8 cellular contexts compared by ENCODE assay signal in genomic region chr5:59039296-59040006, GRCh38.
DNase-seq lines count a peak whose midpoint lies in the region; ATAC-seq, FAIRE-seq and TF ChIP-seq lines count a peak whose summit lies in the region.

No MANE protein-coding gene starts in this region.

- no peaks in the 10 kb centered on the region for H3K36me3 Mint-ChIP-seq in glutamatergic neuron (ENCODE audit: unreplicated experiment)

- H3K36me3 ChIP-seq in pancreas (no peaks in the 10 kb centered on the region), tibial nerve (no peaks in the 10 kb centered on the region)

- H3K4me3 Mint-ChIP-seq in glutamatergic neuron (ENCODE audit: unreplicated experiment): peak overlapping the region; percentile 90

- H3K27me3 ChIP-seq in pancreas (no peaks in the 10 kb centered on the region), tibial nerve (no peaks in the 10 kb centered on the region)

- intact Hi-C loops in pancreas (cut with DNase I): no loop called here

- no peaks in the 10 kb centered on the region for H3K9me3 Mint-ChIP-seq in glutamatergic neuron (ENCODE audit: unreplicated experiment)

- peak; percentile 52 for ATAC-seq in HG03378 (IDR thresholded peaks at IDR 0.05; ENCODE audit: unreplicated experiment)
- peak; percentile 63 to 80 (median 76) for ATAC-seq in pancreas

- TF ChIP-seq CTCF in glutamatergic neuron (IDR thresholded peaks at IDR 0.05; ENCODE audit: partially characterized antibody, unreplicated experiment) (no peak), pancreas (IDR thresholded peaks at IDR 0.05) (no peak), tibial nerve (IDR thresholded peaks at IDR 0.05) (no peak)

- peak in 1 of 2 donors; percentile 71 for TF ChIP-seq EP300 in tibial nerve (IDR thresholded peaks at IDR 0.05)

- WGBS in pancreas, 2 donors: 1 to 2% methylated on average over 45 to 86 of the region's 86 CpGs
- WGBS in tibial nerve, 2 donors: 1% methylated on average over 34 to 76 of the region's 86 CpGs

- H3K4me1 Mint-ChIP-seq in glutamatergic neuron (ENCODE audit: low read depth, unreplicated experiment): no peaks in the 10 kb centered on the region

- peaks cover 0 to 11% (median 0%) of the 10 kb centered on the region in 3 donors for H3K4me1 ChIP-seq in pancreas
- peaks cover 0 to 60% (median 4%) of the 10 kb centered on the region in 4 donors for H3K4me1 ChIP-seq in tibial nerve

- no peak for FAIRE-seq in GM19239 (lab: Jason Lieb, UNC)
- FAIRE-seq in pancreas (lab: Jason Lieb, UNC): no peak

- DNase-seq in AG20443 (ENCODE audit: low spot score): peak; percentile 86
- DNase-seq in GM19239 (ENCODE audit: insufficient read length, low spot score): peak; percentile 40
- peak; percentile 54 for DNase-seq in SK-N-DZ (ENCODE audit: low spot score)
- DNase-seq in activated naive CD4-positive, alpha-beta T cell treated with anti-CD3 and anti-CD28 coated beads, Interleukin-2, amount 50 U/mL, for 16 hours: peak; percentile 85
- DNase-seq in glutamatergic neuron: peak; percentile 63
- peak; percentile 29 to 86 (median 55) for DNase-seq in pancreas
- peak; percentile 35 to 52 for DNase-seq in tibial nerve (ENCODE audit: low spot score in 2 of 2)

- H3K4me3 ChIP-seq in pancreas: peak overlapping the region; percentile 39 to 76 (median 54)
- H3K4me3 ChIP-seq in tibial nerve: peak overlapping the region; percentile 56 to 71 (median 66)

- TF ChIP-seq POLR2A in tibial nerve (IDR thresholded peaks at IDR 0.05): peak; percentile 9 to 14

- H3K9me3 ChIP-seq in pancreas: no peaks in the 10 kb centered on the region
- no peaks in the 10 kb centered on the region for H3K9me3 ChIP-seq in tibial nerve

- H3K27me3 Mint-ChIP-seq in glutamatergic neuron (ENCODE audit: unreplicated experiment): peaks cover 8% of the 10 kb centered on the region

- H3K27ac Mint-ChIP-seq in glutamatergic neuron (ENCODE audit: unreplicated experiment): no peak overlapping the region

- H3K27ac ChIP-seq in pancreas (peak overlapping the region in 2 of 4 donors; percentile 36 to 53), tibial nerve (peak overlapping the region; percentile 47 to 83 (median 76))
